1 cellular context compared by ENCODE assay signal in the genomic region with DNA sequence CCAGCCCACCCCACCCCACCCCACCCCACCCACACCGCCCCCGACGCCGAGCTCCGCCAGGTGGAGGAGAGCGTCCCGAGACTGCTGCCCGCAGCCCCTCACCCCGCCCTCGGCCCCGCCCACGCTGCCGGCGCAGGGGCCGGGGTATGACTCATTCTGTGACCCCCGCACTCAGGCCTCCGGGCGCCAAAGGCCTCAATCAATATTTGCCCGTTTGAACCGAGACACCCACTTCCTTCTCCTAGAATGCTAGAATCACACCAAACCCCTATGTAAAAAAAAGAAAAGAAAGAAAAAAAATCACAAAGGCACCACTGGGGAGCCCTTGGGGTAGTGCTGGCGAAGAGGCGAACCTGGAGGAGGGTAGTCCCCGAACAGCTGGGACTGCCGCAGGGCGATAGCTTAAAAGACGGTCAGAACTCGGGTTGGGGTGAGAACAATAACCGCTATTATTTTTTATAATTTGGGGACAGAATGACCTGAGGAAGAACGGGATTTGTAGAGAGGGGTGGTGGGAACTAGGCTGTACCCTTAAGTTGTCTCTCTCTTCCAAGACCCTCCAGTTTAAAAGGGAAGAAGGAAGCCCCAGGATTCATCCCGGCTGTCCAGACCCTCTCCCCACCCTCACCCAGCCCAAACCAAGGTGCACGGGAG.
TF ChIP-seq lines count a peak whose summit lies in the region.

No MANE protein-coding gene starts in this region.

TF ChIP-seq in HEK293, 187 proteins besides CTCF, POLR2A, EP300 and RAD21 (continued from another document and continues in another):
- TF ChIP-seq, protein P1, sequence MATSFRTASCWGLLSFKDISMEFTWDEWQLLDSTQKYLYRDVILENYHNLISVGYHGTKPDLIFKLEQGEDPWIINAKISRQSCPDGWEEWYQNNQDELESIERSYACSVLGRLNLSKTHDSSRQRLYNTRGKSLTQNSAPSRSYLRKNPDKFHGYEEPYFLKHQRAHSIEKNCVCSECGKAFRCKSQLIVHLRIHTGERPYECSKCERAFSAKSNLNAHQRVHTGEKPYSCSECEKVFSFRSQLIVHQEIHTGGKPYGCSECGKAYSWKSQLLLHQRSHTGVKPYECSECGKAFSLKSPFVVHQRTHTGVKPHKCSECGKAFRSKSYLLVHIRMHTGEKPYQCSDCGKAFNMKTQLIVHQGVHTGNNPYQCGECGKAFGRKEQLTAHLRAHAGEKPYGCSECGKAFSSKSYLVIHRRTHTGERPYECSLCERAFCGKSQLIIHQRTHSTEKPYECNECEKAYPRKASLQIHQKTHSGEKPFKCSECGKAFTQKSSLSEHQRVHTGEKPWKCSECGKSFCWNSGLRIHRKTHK (tag by site-specific recombination; IDR thresholded peaks at IDR 0.05): no peak
- TF ChIP-seq, protein P2, sequence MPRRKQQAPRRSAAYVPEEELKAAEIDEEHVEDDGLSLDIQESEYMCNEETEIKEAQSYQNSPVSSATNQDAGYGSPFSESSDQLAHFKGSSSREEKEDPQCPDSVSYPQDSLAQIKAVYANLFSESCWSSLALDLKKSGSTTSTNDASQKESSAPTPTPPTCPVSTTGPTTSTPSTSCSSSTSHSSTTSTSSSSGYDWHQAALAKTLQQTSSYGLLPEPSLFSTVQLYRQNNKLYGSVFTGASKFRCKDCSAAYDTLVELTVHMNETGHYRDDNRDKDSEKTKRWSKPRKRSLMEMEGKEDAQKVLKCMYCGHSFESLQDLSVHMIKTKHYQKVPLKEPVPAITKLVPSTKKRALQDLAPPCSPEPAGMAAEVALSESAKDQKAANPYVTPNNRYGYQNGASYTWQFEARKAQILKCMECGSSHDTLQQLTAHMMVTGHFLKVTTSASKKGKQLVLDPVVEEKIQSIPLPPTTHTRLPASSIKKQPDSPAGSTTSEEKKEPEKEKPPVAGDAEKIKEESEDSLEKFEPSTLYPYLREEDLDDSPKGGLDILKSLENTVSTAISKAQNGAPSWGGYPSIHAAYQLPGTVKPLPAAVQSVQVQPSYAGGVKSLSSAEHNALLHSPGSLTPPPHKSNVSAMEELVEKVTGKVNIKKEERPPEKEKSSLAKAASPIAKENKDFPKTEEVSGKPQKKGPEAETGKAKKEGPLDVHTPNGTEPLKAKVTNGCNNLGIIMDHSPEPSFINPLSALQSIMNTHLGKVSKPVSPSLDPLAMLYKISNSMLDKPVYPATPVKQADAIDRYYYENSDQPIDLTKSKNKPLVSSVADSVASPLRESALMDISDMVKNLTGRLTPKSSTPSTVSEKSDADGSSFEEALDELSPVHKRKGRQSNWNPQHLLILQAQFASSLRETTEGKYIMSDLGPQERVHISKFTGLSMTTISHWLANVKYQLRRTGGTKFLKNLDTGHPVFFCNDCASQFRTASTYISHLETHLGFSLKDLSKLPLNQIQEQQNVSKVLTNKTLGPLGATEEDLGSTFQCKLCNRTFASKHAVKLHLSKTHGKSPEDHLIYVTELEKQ (tag by site-specific recombination; IDR thresholded peaks at IDR 0.05; ENCODE audit: borderline replicate concordance): no peak
- TF ChIP-seq ZNF658 (tag by site-specific recombination; IDR thresholded peaks at IDR 0.05) (no peak), ZNF366 (tag by site-specific recombination; conservative IDR thresholded peaks at IDR 0.05) (no peak), ZBTB21 (tag by site-specific recombination; IDR thresholded peaks at IDR 0.05) (peak; percentile 21; the same call in 1 of the 2 replicates), ZNF426 (tag by site-specific recombination; IDR thresholded peaks at IDR 0.05) (no peak), ZNF600 (tag by site-specific recombination; IDR thresholded peaks at IDR 0.05) (no peak), OVOL3 (tag by site-specific recombination; IDR thresholded peaks at IDR 0.05) (no peak), HOXC10 (CRISPR knock-in tag; IDR thresholded peaks at IDR 0.05) (no peak), TCF7L2 (IDR thresholded peaks at IDR 0.05; ENCODE audit: borderline replicate concordance, low read depth, low read length) (no peak), ZNF777 (tag by site-specific recombination; IDR thresholded peaks at IDR 0.05; ENCODE audit: borderline replicate concordance) (no peak), ZNF76 (tag by site-specific recombination; IDR thresholded peaks at IDR 0.05; ENCODE audit: borderline replicate concordance, low read depth) (no peak), FEZF1 (tag by site-specific recombination; IDR thresholded peaks at IDR 0.05) (no peak), ZNF266 (tag by site-specific recombination; IDR thresholded peaks at IDR 0.05; ENCODE audit: low read depth) (no peak), ZNF404 (tag by site-specific recombination; IDR thresholded peaks at IDR 0.05) (no peak), ZNF707 (tag by site-specific recombination; IDR thresholded peaks at IDR 0.05) (no peak), ZNF157 (tag by site-specific recombination; IDR thresholded peaks at IDR 0.05) (no peak), ZNF433 (tag by site-specific recombination; IDR thresholded peaks at IDR 0.05; ENCODE audit: low read depth) (no peak), PRDM1 (tag by site-specific recombination; IDR thresholded peaks at IDR 0.05) (no peak), ZNF350 (tag by site-specific recombination; IDR thresholded peaks at IDR 0.05) (no peak)
- TF ChIP-seq, protein P3, sequence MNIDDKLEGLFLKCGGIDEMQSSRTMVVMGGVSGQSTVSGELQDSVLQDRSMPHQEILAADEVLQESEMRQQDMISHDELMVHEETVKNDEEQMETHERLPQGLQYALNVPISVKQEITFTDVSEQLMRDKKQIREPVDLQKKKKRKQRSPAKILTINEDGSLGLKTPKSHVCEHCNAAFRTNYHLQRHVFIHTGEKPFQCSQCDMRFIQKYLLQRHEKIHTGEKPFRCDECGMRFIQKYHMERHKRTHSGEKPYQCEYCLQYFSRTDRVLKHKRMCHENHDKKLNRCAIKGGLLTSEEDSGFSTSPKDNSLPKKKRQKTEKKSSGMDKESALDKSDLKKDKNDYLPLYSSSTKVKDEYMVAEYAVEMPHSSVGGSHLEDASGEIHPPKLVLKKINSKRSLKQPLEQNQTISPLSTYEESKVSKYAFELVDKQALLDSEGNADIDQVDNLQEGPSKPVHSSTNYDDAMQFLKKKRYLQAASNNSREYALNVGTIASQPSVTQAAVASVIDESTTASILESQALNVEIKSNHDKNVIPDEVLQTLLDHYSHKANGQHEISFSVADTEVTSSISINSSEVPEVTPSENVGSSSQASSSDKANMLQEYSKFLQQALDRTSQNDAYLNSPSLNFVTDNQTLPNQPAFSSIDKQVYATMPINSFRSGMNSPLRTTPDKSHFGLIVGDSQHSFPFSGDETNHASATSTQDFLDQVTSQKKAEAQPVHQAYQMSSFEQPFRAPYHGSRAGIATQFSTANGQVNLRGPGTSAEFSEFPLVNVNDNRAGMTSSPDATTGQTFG (tag by site-specific recombination; IDR thresholded peaks at IDR 0.05; ENCODE audit: borderline replicate concordance): no peak
- TF ChIP-seq, protein P4, sequence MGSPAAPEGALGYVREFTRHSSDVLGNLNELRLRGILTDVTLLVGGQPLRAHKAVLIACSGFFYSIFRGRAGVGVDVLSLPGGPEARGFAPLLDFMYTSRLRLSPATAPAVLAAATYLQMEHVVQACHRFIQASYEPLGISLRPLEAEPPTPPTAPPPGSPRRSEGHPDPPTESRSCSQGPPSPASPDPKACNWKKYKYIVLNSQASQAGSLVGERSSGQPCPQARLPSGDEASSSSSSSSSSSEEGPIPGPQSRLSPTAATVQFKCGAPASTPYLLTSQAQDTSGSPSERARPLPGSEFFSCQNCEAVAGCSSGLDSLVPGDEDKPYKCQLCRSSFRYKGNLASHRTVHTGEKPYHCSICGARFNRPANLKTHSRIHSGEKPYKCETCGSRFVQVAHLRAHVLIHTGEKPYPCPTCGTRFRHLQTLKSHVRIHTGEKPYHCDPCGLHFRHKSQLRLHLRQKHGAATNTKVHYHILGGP (tag by site-specific recombination; IDR thresholded peaks at IDR 0.05): no peak
- TF ChIP-seq, protein P5, sequence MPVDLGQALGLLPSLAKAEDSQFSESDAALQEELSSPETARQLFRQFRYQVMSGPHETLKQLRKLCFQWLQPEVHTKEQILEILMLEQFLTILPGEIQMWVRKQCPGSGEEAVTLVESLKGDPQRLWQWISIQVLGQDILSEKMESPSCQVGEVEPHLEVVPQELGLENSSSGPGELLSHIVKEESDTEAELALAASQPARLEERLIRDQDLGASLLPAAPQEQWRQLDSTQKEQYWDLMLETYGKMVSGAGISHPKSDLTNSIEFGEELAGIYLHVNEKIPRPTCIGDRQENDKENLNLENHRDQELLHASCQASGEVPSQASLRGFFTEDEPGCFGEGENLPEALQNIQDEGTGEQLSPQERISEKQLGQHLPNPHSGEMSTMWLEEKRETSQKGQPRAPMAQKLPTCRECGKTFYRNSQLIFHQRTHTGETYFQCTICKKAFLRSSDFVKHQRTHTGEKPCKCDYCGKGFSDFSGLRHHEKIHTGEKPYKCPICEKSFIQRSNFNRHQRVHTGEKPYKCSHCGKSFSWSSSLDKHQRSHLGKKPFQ (tag by site-specific recombination; IDR thresholded peaks at IDR 0.05): no peak
- TF ChIP-seq, protein P6, sequence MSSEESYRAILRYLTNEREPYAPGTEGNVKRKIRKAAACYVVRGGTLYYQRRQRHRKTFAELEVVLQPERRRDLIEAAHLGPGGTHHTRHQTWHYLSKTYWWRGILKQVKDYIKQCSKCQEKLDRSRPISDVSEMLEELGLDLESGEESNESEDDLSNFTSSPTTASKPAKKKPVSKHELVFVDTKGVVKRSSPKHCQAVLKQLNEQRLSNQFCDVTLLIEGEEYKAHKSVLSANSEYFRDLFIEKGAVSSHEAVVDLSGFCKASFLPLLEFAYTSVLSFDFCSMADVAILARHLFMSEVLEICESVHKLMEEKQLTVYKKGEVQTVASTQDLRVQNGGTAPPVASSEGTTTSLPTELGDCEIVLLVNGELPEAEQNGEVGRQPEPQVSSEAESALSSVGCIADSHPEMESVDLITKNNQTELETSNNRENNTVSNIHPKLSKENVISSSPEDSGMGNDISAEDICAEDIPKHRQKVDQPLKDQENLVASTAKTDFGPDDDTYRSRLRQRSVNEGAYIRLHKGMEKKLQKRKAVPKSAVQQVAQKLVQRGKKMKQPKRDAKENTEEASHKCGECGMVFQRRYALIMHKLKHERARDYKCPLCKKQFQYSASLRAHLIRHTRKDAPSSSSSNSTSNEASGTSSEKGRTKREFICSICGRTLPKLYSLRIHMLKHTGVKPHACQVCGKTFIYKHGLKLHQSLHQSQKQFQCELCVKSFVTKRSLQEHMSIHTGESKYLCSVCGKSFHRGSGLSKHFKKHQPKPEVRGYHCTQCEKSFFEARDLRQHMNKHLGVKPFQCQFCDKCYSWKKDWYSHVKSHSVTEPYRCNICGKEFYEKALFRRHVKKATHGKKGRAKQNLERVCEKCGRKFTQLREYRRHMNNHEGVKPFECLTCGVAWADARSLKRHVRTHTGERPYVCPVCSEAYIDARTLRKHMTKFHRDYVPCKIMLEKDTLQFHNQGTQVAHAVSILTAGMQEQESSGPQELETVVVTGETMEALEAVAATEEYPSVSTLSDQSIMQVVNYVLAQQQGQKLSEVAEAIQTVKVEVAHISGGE (tag by site-specific recombination; conservative IDR thresholded peaks at IDR 0.05; ENCODE audit: low read depth): peak; percentile 37
- TF ChIP-seq, protein P7, sequence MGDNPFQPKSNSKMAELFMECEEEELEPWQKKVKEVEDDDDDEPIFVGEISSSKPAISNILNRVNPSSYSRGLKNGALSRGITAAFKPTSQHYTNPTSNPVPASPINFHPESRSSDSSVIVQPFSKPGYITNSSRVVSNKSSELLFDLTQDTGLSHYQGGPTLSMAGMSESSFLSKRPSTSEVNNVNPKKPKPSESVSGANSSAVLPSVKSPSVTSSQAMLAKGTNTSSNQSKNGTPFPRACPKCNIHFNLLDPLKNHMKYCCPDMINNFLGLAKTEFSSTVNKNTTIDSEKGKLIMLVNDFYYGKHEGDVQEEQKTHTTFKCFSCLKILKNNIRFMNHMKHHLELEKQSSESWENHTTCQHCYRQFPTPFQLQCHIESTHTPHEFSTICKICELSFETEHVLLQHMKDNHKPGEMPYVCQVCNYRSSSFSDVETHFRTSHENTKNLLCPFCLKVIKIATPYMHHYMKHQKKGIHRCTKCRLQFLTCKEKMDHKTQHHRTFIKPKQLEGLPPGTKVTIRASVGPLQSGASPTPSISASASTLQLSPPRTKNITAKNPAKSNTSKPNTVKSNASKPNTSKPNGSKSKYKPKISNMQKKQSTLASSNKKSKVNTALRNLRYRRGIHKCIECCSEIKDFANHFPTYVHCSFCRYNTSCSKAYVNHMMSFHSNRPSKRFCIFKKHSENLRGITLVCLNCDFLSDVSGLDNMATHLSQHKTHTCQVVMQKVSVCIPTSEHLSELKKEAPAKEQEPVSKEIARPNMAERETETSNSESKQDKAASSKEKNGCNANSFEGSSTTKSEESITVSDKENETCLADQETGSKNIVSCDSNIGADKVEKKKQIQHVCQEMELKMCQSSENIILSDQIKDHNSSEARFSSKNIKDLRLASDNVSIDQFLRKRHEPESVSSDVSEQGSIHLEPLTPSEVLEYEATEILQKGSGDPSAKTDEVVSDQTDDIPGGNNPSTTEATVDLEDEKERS (tag by site-specific recombination; IDR thresholded peaks at IDR 0.05): no peak
- TF ChIP-seq, protein P8, sequence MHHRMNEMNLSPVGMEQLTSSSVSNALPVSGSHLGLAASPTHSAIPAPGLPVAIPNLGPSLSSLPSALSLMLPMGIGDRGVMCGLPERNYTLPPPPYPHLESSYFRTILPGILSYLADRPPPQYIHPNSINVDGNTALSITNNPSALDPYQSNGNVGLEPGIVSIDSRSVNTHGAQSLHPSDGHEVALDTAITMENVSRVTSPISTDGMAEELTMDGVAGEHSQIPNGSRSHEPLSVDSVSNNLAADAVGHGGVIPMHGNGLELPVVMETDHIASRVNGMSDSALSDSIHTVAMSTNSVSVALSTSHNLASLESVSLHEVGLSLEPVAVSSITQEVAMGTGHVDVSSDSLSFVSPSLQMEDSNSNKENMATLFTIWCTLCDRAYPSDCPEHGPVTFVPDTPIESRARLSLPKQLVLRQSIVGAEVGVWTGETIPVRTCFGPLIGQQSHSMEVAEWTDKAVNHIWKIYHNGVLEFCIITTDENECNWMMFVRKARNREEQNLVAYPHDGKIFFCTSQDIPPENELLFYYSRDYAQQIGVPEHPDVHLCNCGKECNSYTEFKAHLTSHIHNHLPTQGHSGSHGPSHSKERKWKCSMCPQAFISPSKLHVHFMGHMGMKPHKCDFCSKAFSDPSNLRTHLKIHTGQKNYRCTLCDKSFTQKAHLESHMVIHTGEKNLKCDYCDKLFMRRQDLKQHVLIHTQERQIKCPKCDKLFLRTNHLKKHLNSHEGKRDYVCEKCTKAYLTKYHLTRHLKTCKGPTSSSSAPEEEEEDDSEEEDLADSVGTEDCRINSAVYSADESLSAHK (tag by site-specific recombination; IDR thresholded peaks at IDR 0.05): peak; percentile 33; the same call in 1 of the 2 replicates
- TF ChIP-seq, protein P9, sequence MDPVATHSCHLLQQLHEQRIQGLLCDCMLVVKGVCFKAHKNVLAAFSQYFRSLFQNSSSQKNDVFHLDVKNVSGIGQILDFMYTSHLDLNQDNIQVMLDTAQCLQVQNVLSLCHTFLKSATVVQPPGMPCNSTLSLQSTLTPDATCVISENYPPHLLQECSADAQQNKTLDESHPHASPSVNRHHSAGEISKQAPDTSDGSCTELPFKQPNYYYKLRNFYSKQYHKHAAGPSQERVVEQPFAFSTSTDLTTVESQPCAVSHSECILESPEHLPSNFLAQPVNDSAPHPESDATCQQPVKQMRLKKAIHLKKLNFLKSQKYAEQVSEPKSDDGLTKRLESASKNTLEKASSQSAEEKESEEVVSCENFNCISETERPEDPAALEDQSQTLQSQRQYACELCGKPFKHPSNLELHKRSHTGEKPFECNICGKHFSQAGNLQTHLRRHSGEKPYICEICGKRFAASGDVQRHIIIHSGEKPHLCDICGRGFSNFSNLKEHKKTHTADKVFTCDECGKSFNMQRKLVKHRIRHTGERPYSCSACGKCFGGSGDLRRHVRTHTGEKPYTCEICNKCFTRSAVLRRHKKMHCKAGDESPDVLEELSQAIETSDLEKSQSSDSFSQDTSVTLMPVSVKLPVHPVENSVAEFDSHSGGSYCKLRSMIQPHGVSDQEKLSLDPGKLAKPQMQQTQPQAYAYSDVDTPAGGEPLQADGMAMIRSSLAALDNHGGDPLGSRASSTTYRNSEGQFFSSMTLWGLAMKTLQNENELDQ (tag by site-specific recombination; IDR thresholded peaks at IDR 0.05; ENCODE audit: low read depth): no peak
